Comparison of ENCODE assay signal across 20 cellular contexts in genomic region chr3:66778107-66778506, GRCh38.
"Had no signal": no experiment of that assay in that cellular context is flagged by ENCODE, and none has a peak within 500 bp of the region (broad histone marks: within the 10 kb centered on the region; RNA-seq: fewer than 3 reads in every experiment).

No MANE protein-coding gene starts in this region.

- H3K4me2 ChIP-seq: PC-9 had no signal

- H3K36me3 ChIP-seq: MG63, Peyer's patch, SJCRH30 had no signal

- H3K4me1 ChIP-seq: Peyer's patch, SJCRH30 had no signal

- H3K27me3 ChIP-seq: MG63, Peyer's patch, SJCRH30 had no signal

- H2AFZ ChIP-seq: PC-9 had no signal

- DNase-seq: IMR-90; Karpas-422; KG1; MG63; NCI-H1092; NCI-H1105 treated with DMSO at 0.1 percent for 48 hours; NCI-H1417 treated with DMSO at 0.1 percent for 48 hours; NCI-H146; NCI-H1694 treated with DMSO at 0.1 percent for 48 hours; NCI-H1930; NCI-H2107; NCI-H2227 treated with DMSO at 0.1 percent for 48 hours; NCI-H524; NCI-H82; NK-92 treated with Interleukin-12 subunit alpha and Interleukin-12 subunit beta, amount 100 ng/mL, for 24 hours; PC-9; Peyer's patch; SHP77 treated with DMSO at 0.1 percent for 48 hours; SJCRH30 had no signal

- H3K9me3 ChIP-seq: MG63, Peyer's patch, SJCRH30 had no signal

- H3K4me3 ChIP-seq: MG63, PC-9, Peyer's patch, SJCRH30 had no signal

- FAIRE-seq: HepG2 had no signal

- H3K27ac ChIP-seq: PC-9, Peyer's patch, SJCRH30 had no signal
